ENCODE assay signal across 9 cellular contexts in genomic region chr12:116336542-116337065, GRCh38. TPM values are rescaled to one million over a fixed set of nuclear protein-coding genes. Genes with fewer than 3 reads are reported as not detected.
DNase-seq lines count a peak whose midpoint lies in the region; ATAC-seq and FAIRE-seq lines count a peak whose summit lies in the region.
"Had no signal": no experiment of that assay in that cellular context is flagged by ENCODE, and none has a peak within 500 bp of the region (broad histone marks: within the 10 kb centered on the region; RNA-seq: fewer than 3 reads in every experiment).

No MANE protein-coding gene starts in this region.

- no peaks in the 10 kb centered on the region for H3K4me1 ChIP-seq in small intestine (ENCODE audit: control insufficient read depth in 2 of 2, insufficient read depth in 1 of 2, low read depth in 1 of 2, low read length in 1 of 2)

- WGBS in small intestine, 3 donors = 77 to 85% (median 81%) methylated on average over 11 of the region's 11 CpGs

- peak overlapping the region; percentile 68 for H3K27ac Mint-ChIP-seq in activated T-cell treated with anti-CD3 and anti-CD28 coated beads, Interleukin-2, amount 50 U/mL, for 24 hours
- H3K27ac Mint-ChIP-seq in activated T-helper 17 cell treated with anti-CD3 and anti-CD28 coated beads, Interleukin-2, amount 50 U/mL, for 72 hours = peak overlapping the region; percentile 88
- H3K27ac Mint-ChIP-seq in stimulated activated naive CD8-positive, alpha-beta T cell treated with anti-CD3 and anti-CD28 coated beads, Interleukin-15, amount 100 ng/mL, for 72 hours = peak overlapping the region in 1 of 2 donors; percentile 12

- H3K4me3 ChIP-seq in small intestine (ENCODE audit: low read depth in 1 of 2, low read length in 2 of 2) = no peak overlapping the region
- H3K4me3 ChIP-seq: BLaER1 treated with 17β-estradiol and CSF1 and Interleukin-3, amounts not matched to agents 10 nM and 100 nM had no signal

- no peaks in the 10 kb centered on the region for H3K9me3 ChIP-seq in small intestine (ENCODE audit: control insufficient read depth, low read depth)

- no peaks in the 10 kb centered on the region for H3K36me3 ChIP-seq in small intestine (ENCODE audit: control insufficient read depth in 2 of 2, insufficient read depth in 2 of 2, low read length in 2 of 2)
- H3K36me3 ChIP-seq: BLaER1 treated with 17β-estradiol and CSF1 and Interleukin-3, amounts not matched to agents 10 nM and 100 nM had no signal

- H3K36me3 Mint-ChIP-seq in activated T-cell treated with anti-CD3 and anti-CD28 coated beads, Interleukin-2, amount 50 U/mL, for 24 hours (ENCODE audit: low read depth) = no peaks in the 10 kb centered on the region
- H3K36me3 Mint-ChIP-seq in activated T-helper 17 cell treated with anti-CD3 and anti-CD28 coated beads, Interleukin-2, amount 50 U/mL, for 72 hours (ENCODE audit: low read depth) = no peaks in the 10 kb centered on the region

- H3K4me1 Mint-ChIP-seq in activated T-cell treated with anti-CD3 and anti-CD28 coated beads, Interleukin-2, amount 50 U/mL, for 24 hours (ENCODE audit: low read depth) = peaks cover 6% of the 10 kb centered on the region
- peaks cover 9% of the 10 kb centered on the region for H3K4me1 Mint-ChIP-seq in activated T-helper 17 cell treated with anti-CD3 and anti-CD28 coated beads, Interleukin-2, amount 50 U/mL, for 72 hours
- peaks cover 6% of the 10 kb centered on the region for H3K4me1 Mint-ChIP-seq in stimulated activated naive CD8-positive, alpha-beta T cell treated with anti-CD3 and anti-CD28 coated beads, Interleukin-15, amount 100 ng/mL, for 72 hours

- H3K27me3 ChIP-seq in small intestine (ENCODE audit: control insufficient read depth in 2 of 2, insufficient read depth in 2 of 2, low read length in 2 of 2) = no peaks in the 10 kb centered on the region
- H3K27me3 ChIP-seq: BLaER1 treated with 17β-estradiol and CSF1 and Interleukin-3, amounts not matched to agents 10 nM and 100 nM had no signal

- H3K4me3 Mint-ChIP-seq in activated T-cell treated with anti-CD3 and anti-CD28 coated beads, Interleukin-2, amount 50 U/mL, for 24 hours = no peak overlapping the region
- H3K4me3 Mint-ChIP-seq in activated T-helper 17 cell treated with anti-CD3 and anti-CD28 coated beads, Interleukin-2, amount 50 U/mL, for 72 hours = peak overlapping the region; percentile 48
- no peak overlapping the region for H3K4me3 Mint-ChIP-seq in stimulated activated naive CD8-positive, alpha-beta T cell treated with anti-CD3 and anti-CD28 coated beads, Interleukin-15, amount 100 ng/mL, for 72 hours

- DNase-seq in activated T-cell treated with anti-CD3 and anti-CD28 coated beads, Interleukin-2, amount 50 U/mL, for 24 hours = no peak
- no peak for DNase-seq in activated T-cell treated with anti-CD3 and anti-CD28 coated beads, Interleukin-2, amount 50 U/mL, for 48 hours
- no peak for DNase-seq in stimulated activated naive CD8-positive, alpha-beta T cell treated with anti-CD3 and anti-CD28 coated beads, Interleukin-15, amount 100 ng/mL, for 72 hours
- DNase-seq in NCI-H2029 treated with DMSO at 0.1 percent for 48 hours (lab: John Stamatoyannopoulos, UW) (no peak), caudate nucleus (lab: John Stamatoyannopoulos, UW) (no peak), small intestine (no peak)

- FAIRE-seq in small intestine (lab: Jason Lieb, UNC) = no peak

- H3K9me3 Mint-ChIP-seq in activated T-cell treated with anti-CD3 and anti-CD28 coated beads, Interleukin-2, amount 50 U/mL, for 24 hours = no peaks in the 10 kb centered on the region
- no peaks in the 10 kb centered on the region for H3K9me3 Mint-ChIP-seq in activated T-helper 17 cell treated with anti-CD3 and anti-CD28 coated beads, Interleukin-2, amount 50 U/mL, for 72 hours
- no peaks in the 10 kb centered on the region for H3K9me3 Mint-ChIP-seq in stimulated activated naive CD8-positive, alpha-beta T cell treated with anti-CD3 and anti-CD28 coated beads, Interleukin-15, amount 100 ng/mL, for 72 hours

- H3K27me3 Mint-ChIP-seq in activated T-cell treated with anti-CD3 and anti-CD28 coated beads, Interleukin-2, amount 50 U/mL, for 24 hours = no peaks in the 10 kb centered on the region
- peaks cover 5% of the 10 kb centered on the region for H3K27me3 Mint-ChIP-seq in activated T-helper 17 cell treated with anti-CD3 and anti-CD28 coated beads, Interleukin-2, amount 50 U/mL, for 72 hours
- no peaks in the 10 kb centered on the region for H3K27me3 Mint-ChIP-seq in stimulated activated naive CD8-positive, alpha-beta T cell treated with anti-CD3 and anti-CD28 coated beads, Interleukin-15, amount 100 ng/mL, for 72 hours

- ATAC-seq in HG03064 (IDR thresholded peaks at IDR 0.05; ENCODE audit: low read depth, unreplicated experiment) = peak; percentile 77
- ATAC-seq in activated T-helper 17 cell treated with anti-CD3 and anti-CD28 coated beads, Interleukin-2, amount 50 U/mL, for 72 hours (replicated peaks) = peak; percentile 93
- ATAC-seq in stimulated activated naive CD8-positive, alpha-beta T cell treated with anti-CD3 and anti-CD28 coated beads, Interleukin-15, amount 100 ng/mL, for 72 hours = peak; percentile 60

- H3K27ac ChIP-seq in caudate nucleus (ENCODE audit: low read depth, low read length) = no peak overlapping the region
- no peak overlapping the region for H3K27ac ChIP-seq in small intestine (ENCODE audit: low read depth in 1 of 2, low read length in 1 of 2)

RNA-seq across cellular contexts. Expression of gene MED13L, which starts 59.1 kb away (rescaled TPM):
- 10 to 100 TPM; 49.9 to 56.2 TPM for total RNA-seq in activated T-helper 17 cell treated with anti-CD3 and anti-CD28 coated beads, Interleukin-2, amount 50 U/mL, for 72 hours
- 10 to 100 TPM in 2 of 3 donors, 1 to 10 TPM in 1; 9.8 to 18.3 (median 10.3) TPM for polyA plus RNA-seq in small intestine
